In the genomic region with DNA sequence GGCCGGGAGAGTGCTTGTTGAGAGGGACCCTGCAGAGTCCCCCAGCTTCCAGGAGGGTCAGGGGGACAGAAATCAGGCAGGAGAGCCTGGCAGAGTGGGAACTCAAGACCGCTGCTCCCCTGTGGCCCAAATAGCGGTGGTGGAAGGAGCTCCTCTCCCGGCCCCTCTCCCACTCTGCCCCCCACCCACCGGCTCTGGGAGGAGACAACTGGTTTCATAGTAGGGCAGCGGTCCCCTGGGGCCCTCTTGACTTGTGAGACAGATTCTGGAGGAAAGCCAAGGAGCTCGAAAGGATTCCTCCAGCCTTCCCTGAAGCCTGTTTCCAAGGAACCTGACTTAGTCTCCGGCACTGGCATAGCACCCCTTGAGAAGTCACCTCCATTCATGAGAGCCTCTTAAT, we compare ENCODE assay signal across 28 cellular contexts. TPM values are rescaled to one million over a fixed set of nuclear protein-coding genes. Genes with fewer than 3 reads are reported as not detected.
"Had no signal": no experiment of that assay in that cellular context is flagged by ENCODE, and none has a peak within 500 bp of the region (broad histone marks: within the 10 kb centered on the region; RNA-seq: fewer than 3 reads in every experiment).

No MANE protein-coding gene starts in this region.

- H3K9me3 Mint-ChIP-seq: endodermal cell; memory B cell; mesothelial cell of epicardium; natural killer cell treated with Interleukin-12 subunit alpha and Interleukin-12 subunit beta and Interleukin-15 and Interleukin-18, amount 100 ng/mL, for 72 hours; neural progenitor cell; stimulated activated memory B cell treated with anti-CD40 and anti-IgM and Interleukin-4, amounts not matched to agents 10 μg/mL and 1 μg/mL and 100 μg/mL, for 72 hours; type B pancreatic cell had no signal

- H3K4me3 Mint-ChIP-seq: endodermal cell; memory B cell; mesothelial cell of epicardium; naive B cell; natural killer cell treated with Interleukin-12 subunit alpha and Interleukin-12 subunit beta and Interleukin-15 and Interleukin-18, amount 100 ng/mL, for 72 hours; neural progenitor cell; stimulated activated memory B cell treated with anti-CD40 and anti-IgM and Interleukin-4, amounts not matched to agents 10 μg/mL and 1 μg/mL and 100 μg/mL, for 72 hours; type B pancreatic cell had no signal

- H3K36me3 Mint-ChIP-seq: memory B cell; mesothelial cell of epicardium; naive B cell; natural killer cell treated with Interleukin-12 subunit alpha and Interleukin-12 subunit beta and Interleukin-15 and Interleukin-18, amount 100 ng/mL, for 72 hours; stimulated activated memory B cell treated with anti-CD40 and anti-IgM and Interleukin-4, amounts not matched to agents 10 μg/mL and 1 μg/mL and 100 μg/mL, for 72 hours; type B pancreatic cell had no signal

- H3K4me3 ChIP-seq: dorsolateral prefrontal cortex, gastrocnemius medialis, lung, mucosa of descending colon, neural progenitor cell, right lobe of liver, smooth muscle cell, testis, tibial artery had no signal

- H3K27ac Mint-ChIP-seq: endodermal cell; memory B cell; mesothelial cell of epicardium; naive B cell; natural killer cell treated with Interleukin-12 subunit alpha and Interleukin-12 subunit beta and Interleukin-15 and Interleukin-18, amount 100 ng/mL, for 72 hours; neural progenitor cell; progenitor cell of endocrine pancreas; stimulated activated memory B cell treated with anti-CD40 and anti-IgM and Interleukin-4, amounts not matched to agents 10 μg/mL and 1 μg/mL and 100 μg/mL, for 72 hours; type B pancreatic cell had no signal

- H3K9me3 ChIP-seq: gastrocnemius medialis, mucosa of descending colon, right lobe of liver, testis, tibial artery had no signal

- H3K27me3 ChIP-seq: dorsolateral prefrontal cortex, gastrocnemius medialis, neural progenitor cell, right lobe of liver, testis had no signal

- H3K4me1 ChIP-seq: right lobe of liver had no signal

- H3K4me1 Mint-ChIP-seq: memory B cell; naive B cell; stimulated activated memory B cell treated with anti-CD40 and anti-IgM and Interleukin-4, amounts not matched to agents 10 μg/mL and 1 μg/mL and 100 μg/mL, for 72 hours had no signal

- DNase-seq: dorsolateral prefrontal cortex; effector CD8-positive, alpha-beta T cell; endodermal cell; foreskin fibroblast; gastrocnemius medialis; head of caudate nucleus; mucosa of descending colon; naive B cell; right lobe of liver; stimulated activated CD4-positive, alpha-beta T cell treated with anti-CD3 and anti-CD28 coated beads, Interleukin-2, amount 100 ng/mL, for 24 hours; stimulated activated CD4-positive, alpha-beta T cell treated with anti-CD3 and anti-CD28 coated beads, Interleukin-4, amount 100 ng/mL, for 24 hours; stimulated activated naive CD8-positive, alpha-beta T cell treated with anti-CD3 and anti-CD28 coated beads, Interleukin-15, Interleukin-2, amounts not matched to agents 100 U/mL and 50 U/mL, for 24 hours; substantia nigra; testis; tibial artery had no signal

- H3K36me3 ChIP-seq: gastrocnemius medialis, neural progenitor cell, right lobe of liver, tibial artery had no signal

- H3K27ac ChIP-seq: epithelial cell of prostate, gastrocnemius medialis, neural progenitor cell, parathyroid adenoma, right lobe of liver, testis, tibial artery had no signal

- ATAC-seq: esophagus mucosa; gastrocnemius medialis; left lobe of liver; mucosa of descending colon; natural killer cell treated with Interleukin-12 subunit alpha and Interleukin-12 subunit beta and Interleukin-15 and Interleukin-18, amount 100 ng/mL, for 72 hours; right lobe of liver; stimulated activated memory B cell treated with anti-CD40 and anti-IgM and Interleukin-4, amounts not matched to agents 10 μg/mL and 1 μg/mL and 100 μg/mL, for 72 hours; stimulated activated naive CD8-positive, alpha-beta T cell treated with anti-CD3 and anti-CD28 coated beads, Interleukin-15, Interleukin-2, amounts not matched to agents 100 U/mL and 50 U/mL, for 24 hours had no signal

- H3K27me3 Mint-ChIP-seq: progenitor cell of endocrine pancreas had no signal

RNA-seq across cellular contexts. Expression of gene PKNOX2, which starts 10.1 kb away (rescaled TPM):
- total RNA-seq: natural killer cell treated with Interleukin-12 subunit alpha and Interleukin-12 subunit beta and Interleukin-15 and Interleukin-18, amount 100 ng/mL, for 72 hours had no signal
